In the genomic region with DNA sequence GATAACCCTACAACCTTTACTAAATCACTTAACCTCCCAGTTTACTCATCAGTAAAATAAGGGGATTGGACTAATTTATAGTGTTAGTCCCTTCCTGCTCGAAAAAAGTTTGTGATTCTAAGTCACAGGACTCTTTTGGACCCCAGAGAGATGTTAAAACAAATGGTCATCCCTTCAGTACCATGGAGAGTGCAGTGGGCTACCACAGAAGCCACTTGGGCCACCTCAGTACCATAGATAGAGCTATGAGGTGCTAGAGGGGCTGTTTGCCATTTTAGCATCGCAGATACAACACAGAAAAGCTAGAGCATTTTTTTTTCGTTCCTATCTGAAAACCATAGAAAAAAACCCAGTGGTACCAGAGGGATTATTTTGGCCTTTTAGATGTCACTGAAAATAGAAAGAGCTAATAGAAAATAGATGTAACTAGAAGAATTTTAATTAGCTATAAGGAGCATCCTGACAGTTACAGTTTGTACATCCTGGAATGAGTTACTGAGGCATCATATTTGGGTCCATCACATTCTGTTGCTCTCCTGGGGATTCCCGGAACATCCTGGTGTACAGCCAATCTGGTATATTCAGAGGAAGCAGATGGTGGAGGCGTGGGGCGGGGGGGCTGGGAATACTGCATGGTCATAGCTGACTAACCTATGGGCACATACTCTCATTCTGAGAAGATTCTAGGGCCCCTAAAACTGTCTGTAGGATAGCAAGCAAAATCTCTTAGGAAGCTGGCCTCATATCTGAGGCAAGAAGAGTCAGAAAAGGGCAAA, we compare ENCODE assay signal across 6 cellular contexts. TPM values are rescaled to one million over a fixed set of nuclear protein-coding genes. Genes with fewer than 3 reads are reported as not detected.
DNase-seq lines count a peak whose midpoint lies in the region; TF ChIP-seq lines count a peak whose summit lies in the region.

No MANE protein-coding gene starts in this region.

- no peak overlapping the region for H3K9ac ChIP-seq in neuronal stem cell (ENCODE audit: low read depth, low read length, poor library complexity)

- H2AFZ ChIP-seq in neuronal stem cell (ENCODE audit: low read length), result no peak overlapping the region

- H4K91ac ChIP-seq in neuronal stem cell (ENCODE audit: low read depth, low read length, poor library complexity), result no peak overlapping the region

- H3K27ac ChIP-seq in HEK293 (ENCODE audit: extremely low read depth, low read depth, low read length) (no peak overlapping the region; the same call in 1 of the 2 replicates), breast epithelium (peak overlapping the region; percentile 16 to 98), neuronal stem cell (replicated peaks; ENCODE audit: low read length) (peak overlapping the region; percentile 90)

- no peaks in the 10 kb centered on the region for H3K9me3 ChIP-seq in HEK293 (ENCODE audit: control insufficient read depth, insufficient read depth, low read depth, low read length)
- no peaks in the 10 kb centered on the region for H3K9me3 ChIP-seq in breast epithelium
- H3K9me3 ChIP-seq in neuronal stem cell (replicated peaks in 1 of 2; ENCODE audit: control insufficient read depth in 2 of 2, insufficient read depth in 1 of 2, low read depth in 1 of 2, low read length in 2 of 2), result no peaks in the 10 kb centered on the region

- H3K36me3 ChIP-seq in HEK293 (ENCODE audit: control insufficient read depth in 2 of 2, insufficient read depth in 1 of 2, low read length in 2 of 2), result peaks cover 7 to 26% of the 10 kb centered on the region in 2 experiments; a peak in 2 of 3 replicates
- peaks cover 3% of the 10 kb centered on the region for H3K36me3 ChIP-seq in breast epithelium
- peaks cover 27 to 33% of the 10 kb centered on the region in 2 donors for H3K36me3 ChIP-seq in neuronal stem cell (replicated peaks in 1 of 2; ENCODE audit: control insufficient read depth in 2 of 2, insufficient read depth in 2 of 2, low read length in 2 of 2)

- H3K4me1 ChIP-seq in HEK293 (ENCODE audit: control insufficient read depth, insufficient read depth, low read length) (peaks cover 17% of the 10 kb centered on the region; the same call in 1 of the 2 replicates), breast epithelium (peaks cover 0 to 5% of the 10 kb centered on the region in 2 donors), neuronal stem cell (ENCODE audit: control insufficient read depth in 2 of 2, insufficient read depth in 1 of 2, low read depth in 1 of 2, low read length in 2 of 2) (peaks cover 32 to 45% of the 10 kb centered on the region in 2 donors)

- no CpG with 5 or more reads among the region's 6 CpGs for WGBS in neuronal stem cell (ENCODE audit: extremely low coverage in 2 of 2, insufficient read length in 2 of 2, insufficient replicate concordance in 1 of 2), 2 donors

- no peak overlapping the region for H3K14ac ChIP-seq in neuronal stem cell (ENCODE audit: low read length)

- intact Hi-C loops in breast epithelium (cut with DNase I; ENCODE audit: low total_unique reads), result no loop called here

- TF ChIP-seq CTCF in HEK293 (tag by site-specific recombination; IDR thresholded peaks at IDR 0.05) (no peak), breast epithelium (IDR thresholded peaks at IDR 0.05) (no peak)

- no peak overlapping the region for H2BK5ac ChIP-seq in neuronal stem cell (ENCODE audit: low read length)

- H3K4ac ChIP-seq in neuronal stem cell (ENCODE audit: low read length), result no peak overlapping the region

- H2AK5ac ChIP-seq in neuronal stem cell (ENCODE audit: low read depth, low read length), result no peak overlapping the region

- H2BK120ac ChIP-seq in neuronal stem cell (ENCODE audit: low read depth, low read length), result no peak overlapping the region

- no peak overlapping the region for H3K4me2 ChIP-seq in neuronal stem cell (ENCODE audit: insufficient read depth, low read length, poor library complexity, severe bottlenecking)

- no peak for DNase-seq in breast epithelium (ENCODE audit: low spot score in 2 of 2)
- DNase-seq in neuronal stem cell (ENCODE audit: low spot score), result no peak
- DNase-seq in NCI-H345 (lab: John Stamatoyannopoulos, UW), result no peak
- no peak for DNase-seq in NCI-H2196 (lab: John Stamatoyannopoulos, UW; ENCODE audit: unreplicated experiment)
- no peak for DNase-seq in T-helper 9 cell

- TF ChIP-seq POLR2A in breast epithelium (IDR thresholded peaks at IDR 0.05), result no peak

- H4K8ac ChIP-seq in neuronal stem cell (ENCODE audit: low read depth, low read length), result no peak overlapping the region

- no peak overlapping the region for H3K18ac ChIP-seq in neuronal stem cell (ENCODE audit: low read length)

- H2BK12ac ChIP-seq in neuronal stem cell (ENCODE audit: low read length), result no peak overlapping the region

- H3K27me3 ChIP-seq in breast epithelium (no peaks in the 10 kb centered on the region), neuronal stem cell (ENCODE audit: control insufficient read depth in 3 of 3, insufficient read depth in 3 of 3, low read depth in 1 of 3, low read length in 3 of 3) (no peaks in the 10 kb centered on the region)

- H2BK15ac ChIP-seq in neuronal stem cell (ENCODE audit: low read length), result no peak overlapping the region

- H3K4me3 ChIP-seq in HEK293 (ENCODE audit: low read depth, low read length) (no peak overlapping the region), breast epithelium (no peak overlapping the region), neuronal stem cell (ENCODE audit: low read length in 2 of 2) (no peak overlapping the region)

- POLR2A ChIA-PET in HEK293 (lab: Yijun Ruan, JAX), result interaction anchor here (0.7 to 4.4 kb wide), 5 partner anchors 9 to 81 kb away, joined by 3 to 33 read pairs (median 8); a partner anchor contains a TSS

- CTCF ChIA-PET in HEK293 (lab: Yijun Ruan, JAX), result interaction anchor here (0.5 to 6.9 kb wide), 7 partner anchors 8 to 123 kb away, joined by 3 to 175 read pairs (median 7); a partner anchor contains a TSS

- peaks cover 11% of the 10 kb centered on the region for H3K79me1 ChIP-seq in neuronal stem cell (ENCODE audit: low read depth, low read length)

- H3K23ac ChIP-seq in neuronal stem cell (ENCODE audit: low read depth, low read length, poor library complexity), result no peak overlapping the region

TF ChIP-seq in HEK293, 187 proteins besides CTCF, POLR2A, EP300 and RAD21:
- TF ChIP-seq MYNN (tag by site-specific recombination; IDR thresholded peaks at IDR 0.05; ENCODE audit: borderline replicate concordance) (no peak), OSR2 (tag by site-specific recombination; IDR thresholded peaks at IDR 0.05) (peak; percentile 66)
- TF ChIP-seq, protein P1, sequence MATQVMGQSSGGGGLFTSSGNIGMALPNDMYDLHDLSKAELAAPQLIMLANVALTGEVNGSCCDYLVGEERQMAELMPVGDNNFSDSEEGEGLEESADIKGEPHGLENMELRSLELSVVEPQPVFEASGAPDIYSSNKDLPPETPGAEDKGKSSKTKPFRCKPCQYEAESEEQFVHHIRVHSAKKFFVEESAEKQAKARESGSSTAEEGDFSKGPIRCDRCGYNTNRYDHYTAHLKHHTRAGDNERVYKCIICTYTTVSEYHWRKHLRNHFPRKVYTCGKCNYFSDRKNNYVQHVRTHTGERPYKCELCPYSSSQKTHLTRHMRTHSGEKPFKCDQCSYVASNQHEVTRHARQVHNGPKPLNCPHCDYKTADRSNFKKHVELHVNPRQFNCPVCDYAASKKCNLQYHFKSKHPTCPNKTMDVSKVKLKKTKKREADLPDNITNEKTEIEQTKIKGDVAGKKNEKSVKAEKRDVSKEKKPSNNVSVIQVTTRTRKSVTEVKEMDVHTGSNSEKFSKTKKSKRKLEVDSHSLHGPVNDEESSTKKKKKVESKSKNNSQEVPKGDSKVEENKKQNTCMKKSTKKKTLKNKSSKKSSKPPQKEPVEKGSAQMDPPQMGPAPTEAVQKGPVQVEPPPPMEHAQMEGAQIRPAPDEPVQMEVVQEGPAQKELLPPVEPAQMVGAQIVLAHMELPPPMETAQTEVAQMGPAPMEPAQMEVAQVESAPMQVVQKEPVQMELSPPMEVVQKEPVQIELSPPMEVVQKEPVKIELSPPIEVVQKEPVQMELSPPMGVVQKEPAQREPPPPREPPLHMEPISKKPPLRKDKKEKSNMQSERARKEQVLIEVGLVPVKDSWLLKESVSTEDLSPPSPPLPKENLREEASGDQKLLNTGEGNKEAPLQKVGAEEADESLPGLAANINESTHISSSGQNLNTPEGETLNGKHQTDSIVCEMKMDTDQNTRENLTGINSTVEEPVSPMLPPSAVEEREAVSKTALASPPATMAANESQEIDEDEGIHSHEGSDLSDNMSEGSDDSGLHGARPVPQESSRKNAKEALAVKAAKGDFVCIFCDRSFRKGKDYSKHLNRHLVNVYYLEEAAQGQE (tag by site-specific recombination; IDR thresholded peaks at IDR 0.05), result peak; percentile 98

RNA-seq across cellular contexts. Expression of a gene that starts 2.8 kb away (rescaled TPM):
- 10 to 100 TPM; 32.4 to 62.2 (median 32.8) TPM for total RNA-seq in breast epithelium
- 197 TPM for polyA plus RNA-seq in neuronal stem cell (2013, experiment 1 of 2)
- polyA plus RNA-seq in neuronal stem cell (2013, experiment 2 of 2), result 195 TPM

RNA-seq across cellular contexts. Expression of a gene that starts 5.2 kb away (rescaled TPM):
- 1 to 10 TPM in 1 of 3 donors, under 1 TPM in 2; 0.44 to 1.3 (median 0.98) TPM for total RNA-seq in breast epithelium
- polyA plus RNA-seq in neuronal stem cell (2013, experiment 1 of 2), result 2.3 TPM
- polyA plus RNA-seq in neuronal stem cell (2013, experiment 2 of 2), result 2.2 TPM

RNA-seq across cellular contexts. Expression of a gene that starts 25.5 kb away (rescaled TPM):
- total RNA-seq in breast epithelium, result 10 to 100 TPM; 33.7 to 51.4 (median 40.6) TPM
- 34.7 TPM for polyA plus RNA-seq in neuronal stem cell (2013, experiment 1 of 2)
- polyA plus RNA-seq in neuronal stem cell (2013, experiment 2 of 2), result 34.1 TPM

RNA-seq across cellular contexts. Expression of a gene that starts 38.0 kb away (rescaled TPM):
- total RNA-seq in breast epithelium, result not detected
- not detected for polyA plus RNA-seq in neuronal stem cell (2013, experiment 1 of 2)
- not detected for polyA plus RNA-seq in neuronal stem cell (2013, experiment 2 of 2)

RNA-seq across cellular contexts. Expression of a gene that starts 53.5 kb away (rescaled TPM):
- total RNA-seq in breast epithelium, result 1 to 10 TPM in 2 of 3 donors, not detected in 1; 1.6 to 3.1 TPM
- polyA plus RNA-seq in neuronal stem cell (2013, experiment 1 of 2), result not detected
- not detected for polyA plus RNA-seq in neuronal stem cell (2013, experiment 2 of 2)
